ENCODE assay signal across 13 cellular contexts in the genomic region with DNA sequence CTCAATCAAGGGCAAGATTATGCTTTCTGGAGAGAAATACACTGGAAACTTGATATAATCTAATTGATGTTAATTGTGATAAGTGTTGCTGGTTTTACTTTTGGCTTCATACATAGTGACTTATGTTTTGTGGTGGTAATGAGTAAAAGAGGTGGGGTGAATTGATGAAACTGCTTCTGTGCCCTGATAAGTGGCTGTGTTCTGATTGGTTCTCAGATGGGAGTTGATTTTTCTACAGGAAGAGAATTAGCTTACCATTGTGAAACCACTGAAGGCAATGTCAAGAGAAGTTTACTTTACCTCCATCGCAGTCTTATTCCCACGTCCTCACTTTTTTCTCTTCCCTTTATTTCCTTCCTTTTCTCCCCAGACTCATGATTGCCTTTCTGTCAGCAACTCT.
"Had no signal": no experiment of that assay in that cellular context is flagged by ENCODE, and none has a peak within 500 bp of the region (broad histone marks: within the 10 kb centered on the region; RNA-seq: fewer than 3 reads in every experiment).

No MANE protein-coding gene starts in this region.

- H3K9me3 Mint-ChIP-seq: activated T-helper 1 cell treated with anti-CD3 and anti-CD28 coated beads, Interleukin-12 subunit alpha, Interleukin-12 subunit beta, Interleukin-2, Interleukin-4 antibody, amounts not matched to agents 30 ng/mL and 10 ng/mL and 1 ng/mL, durations not matched to agents 14 hours and 24 hours and 36 hours had no signal

- H3K4me1 Mint-ChIP-seq: brain; stimulated activated naive B cell treated with anti-CD40 and anti-IgM and Interleukin-4, amounts not matched to agents 10 μg/mL and 1 μg/mL and 100 μg/mL, for 72 hours had no signal

- H3K36me3 Mint-ChIP-seq: stimulated activated naive B cell treated with anti-CD40 and anti-IgM and Interleukin-4, amounts not matched to agents 10 μg/mL and 1 μg/mL and 100 μg/mL, for 72 hours had no signal

- H3K27me3 Mint-ChIP-seq: brain; stimulated activated naive B cell treated with anti-CD40 and anti-IgM and Interleukin-4, amounts not matched to agents 10 μg/mL and 1 μg/mL and 100 μg/mL, for 72 hours had no signal

- H3K27ac Mint-ChIP-seq: activated T-helper 1 cell treated with anti-CD3 and anti-CD28 coated beads, Interleukin-12 subunit alpha, Interleukin-12 subunit beta, Interleukin-2, Interleukin-4 antibody, amounts not matched to agents 30 ng/mL and 10 ng/mL and 1 ng/mL, durations not matched to agents 14 hours and 24 hours and 36 hours; brain; endodermal cell; stimulated activated naive B cell treated with anti-CD40 and anti-IgM and Interleukin-4, amounts not matched to agents 10 μg/mL and 1 μg/mL and 100 μg/mL, for 72 hours had no signal

- ATAC-seq: left ventricle myocardium superior; stimulated activated naive B cell treated with anti-CD40 and anti-IgM and Interleukin-4, amounts not matched to agents 10 μg/mL and 1 μg/mL and 100 μg/mL, for 72 hours had no signal

- DNase-seq: activated CD4-positive, alpha-beta T cell treated with anti-CD3 and anti-CD28 coated beads for 1 hour; activated naive CD4-positive, alpha-beta T cell; cerebellar nuclear complex; endodermal cell; glutamatergic neuron; islet precursor cell; left ventricle myocardium superior; SIG-M5; stimulated activated CD4-positive, alpha-beta T cell treated with anti-CD3 and anti-CD28 coated beads, Interleukin-2, amount 100 ng/mL, for 24 hours; stimulated activated naive B cell treated with anti-CD40 and anti-IgM and Interleukin-4, amounts not matched to agents 10 μg/mL and 1 μg/mL and 100 μg/mL, for 72 hours; trophoblast cell had no signal

- H3K4me3 Mint-ChIP-seq: activated T-helper 1 cell treated with anti-CD3 and anti-CD28 coated beads, Interleukin-12 subunit alpha, Interleukin-12 subunit beta, Interleukin-2, Interleukin-4 antibody, amounts not matched to agents 30 ng/mL and 10 ng/mL and 1 ng/mL, durations not matched to agents 14 hours and 24 hours and 36 hours; brain; endodermal cell; stimulated activated naive B cell treated with anti-CD40 and anti-IgM and Interleukin-4, amounts not matched to agents 10 μg/mL and 1 μg/mL and 100 μg/mL, for 72 hours had no signal
